Comparison of ENCODE assay signal across 12 cellular contexts in the genomic region with DNA sequence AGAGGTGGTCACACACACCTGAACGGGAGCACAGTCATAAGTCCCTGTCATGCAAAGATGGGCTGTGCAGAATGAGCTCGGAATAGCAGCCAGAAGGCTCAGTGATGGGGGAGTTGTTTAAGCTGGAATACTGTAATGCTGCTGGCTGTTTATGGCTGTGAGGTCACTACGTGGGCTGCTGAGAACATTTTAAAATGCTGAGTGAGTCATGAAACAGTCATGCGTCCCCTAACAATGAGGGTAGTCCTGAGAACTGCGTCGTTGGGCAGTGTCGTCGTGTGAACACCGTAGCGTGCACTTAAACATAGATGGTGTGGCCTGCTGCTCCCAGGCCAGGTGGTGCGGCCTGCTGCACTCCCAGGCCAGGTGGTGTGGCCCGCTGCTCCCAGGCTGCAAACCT. TPM values are rescaled to one million over a fixed set of nuclear protein-coding genes. Genes with fewer than 3 reads are reported as not detected.
A peak's percentile ranks its signal among the peaks of the same experiment; 100 is the strongest.
DNase-seq lines count a peak whose midpoint lies in the region; ATAC-seq and TF ChIP-seq lines count a peak whose summit lies in the region.
"Had no signal": no experiment of that assay in that cellular context is flagged by ENCODE, and none has a peak within 500 bp of the region (broad histone marks: within the 10 kb centered on the region; RNA-seq: fewer than 3 reads in every experiment).

No MANE protein-coding gene starts in this region.

- WGBS in mesendoderm (ENCODE audit: extremely low coverage, insufficient coverage, low lambda C conversion rate) = no CpG with 5 or more reads among the region's 12 CpGs

- DNase-seq in amniotic stem cell (lab: John Stamatoyannopoulos, UW) = peak; percentile 42
- DNase-seq in hepatic stellate cell (ENCODE audit: low spot score) = peak; percentile 70
- no peak for DNase-seq in type B pancreatic cell (ENCODE audit: extremely low spot score, unreplicated experiment)
- DNase-seq in mesendoderm = no peak
- no peak for DNase-seq in GM10248 (ENCODE audit: extremely low spot score)
- DNase-seq: activated naive CD4-positive, alpha-beta T cell treated with anti-CD3 and anti-CD28 coated beads, Interleukin-2, amount 50 U/mL, for 16 hours; Karpas-422; NCI-H446; SJCRH30; stimulated activated CD4-positive, alpha-beta T cell treated with anti-CD3 and anti-CD28 coated beads, Interleukin-4, amount 100 ng/mL, for 1 hour had no signal

- H4K5ac ChIP-seq in mesendoderm (ENCODE audit: low read length) = no peak overlapping the region

- H3K4me2 ChIP-seq in mesendoderm (ENCODE audit: low read length) = no peak overlapping the region

- no peak overlapping the region for H2BK15ac ChIP-seq in mesendoderm (replicated peaks; ENCODE audit: low read depth)

- no peaks in the 10 kb centered on the region for H3K27me3 Mint-ChIP-seq in type B pancreatic cell

- TF ChIP-seq CTCF in HEK293 (tag by site-specific recombination; IDR thresholded peaks at IDR 0.05) (no peak), type B pancreatic cell (conservative IDR thresholded peaks at IDR 0.05) (no peak), GM10248 (IDR thresholded peaks at IDR 0.05; ENCODE audit: control extremely low read depth, extremely low read depth, low read depth, missing control alignments) (no peak)

- no peak overlapping the region for H3K23ac ChIP-seq in mesendoderm (ENCODE audit: low read length)

- no peak overlapping the region for H3K18ac ChIP-seq in mesendoderm (ENCODE audit: low read length)

- H3K79me2 ChIP-seq in mesendoderm (ENCODE audit: control insufficient read depth, insufficient read depth, low read length) = no peaks in the 10 kb centered on the region

- H2BK5ac ChIP-seq in mesendoderm (ENCODE audit: low read length) = no peak overlapping the region

- H3K4me1 Mint-ChIP-seq in type B pancreatic cell (ENCODE audit: unreplicated experiment) = peaks cover 36% of the 10 kb centered on the region

- H3K4me3 Mint-ChIP-seq in type B pancreatic cell = no peak overlapping the region

- peaks cover 0 to 14% of the 10 kb centered on the region in 2 experiments; a peak in 2 of 3 replicates for H3K36me3 ChIP-seq in HEK293 (ENCODE audit: control insufficient read depth in 2 of 2, insufficient read depth in 1 of 2, low read length in 2 of 2)
- H3K36me3 ChIP-seq in mesendoderm (ENCODE audit: control insufficient read depth, insufficient read depth, low read length) = peaks cover 1% of the 10 kb centered on the region

- CTCF ChIA-PET in HEK293 (lab: Yijun Ruan, JAX) (interaction anchor here (0.6 to 1.6 kb wide), 4 partner anchors 10 to 241 kb away, joined by 3 to 8 read pairs (median 4); no protein-coding TSS in a partner anchor), GM10248 (lab: Yijun Ruan, JAX) (interaction anchor here (1.4 kb wide), 1 partner anchor 10 kb away, joined by 4 read pairs; no protein-coding TSS in a partner anchor)

- no peak overlapping the region for H3K4ac ChIP-seq in mesendoderm (ENCODE audit: low read depth, low read length)

- no peaks in the 10 kb centered on the region for H3K27me3 ChIP-seq in mesendoderm (ENCODE audit: insufficient read depth, low read length, poor library complexity)
- H3K27me3 ChIP-seq: SJCRH30 had no signal

- H3K36me3 Mint-ChIP-seq in type B pancreatic cell = peaks cover 8% of the 10 kb centered on the region

- H3K27ac Mint-ChIP-seq in type B pancreatic cell = peak overlapping the region; percentile 27

- peaks cover 12% of the 10 kb centered on the region for H3K79me1 ChIP-seq in mesendoderm (ENCODE audit: low read length)

- H2AK5ac ChIP-seq in mesendoderm (ENCODE audit: low read length) = no peak overlapping the region

- no peak for ATAC-seq in GM21360 (IDR thresholded peaks at IDR 0.05; ENCODE audit: unreplicated experiment)

- no peak overlapping the region for H4K8ac ChIP-seq in mesendoderm (ENCODE audit: low read depth, low read length)

- no peaks in the 10 kb centered on the region for H3K9me3 Mint-ChIP-seq in type B pancreatic cell

- no peak overlapping the region for H2BK120ac ChIP-seq in mesendoderm (ENCODE audit: low read depth, low read length)

- H3K27ac ChIP-seq in HEK293 (ENCODE audit: extremely low read depth, low read depth, low read length) (no peak overlapping the region), mesendoderm (ENCODE audit: low read depth, low read length) (no peak overlapping the region)
- H3K27ac ChIP-seq: SJCRH30 had no signal

- H3K4me1 ChIP-seq in HEK293 (ENCODE audit: control insufficient read depth, insufficient read depth, low read length) = no peaks in the 10 kb centered on the region
- H3K4me1 ChIP-seq in mesendoderm (ENCODE audit: control insufficient read depth, low read depth, low read length) = no peaks in the 10 kb centered on the region

- H3K56ac ChIP-seq in mesendoderm (ENCODE audit: low read length) = no peak overlapping the region

- H3K4me3 ChIP-seq in HEK293 (ENCODE audit: low read depth, low read length) = no peak overlapping the region
- H3K4me3 ChIP-seq in mesendoderm (ENCODE audit: low read length) = no peak overlapping the region
- H3K4me3 ChIP-seq: SJCRH30 had no signal

- no peak overlapping the region for H3K9ac ChIP-seq in mesendoderm (ENCODE audit: low read length)

- no peaks in the 10 kb centered on the region for H3K9me3 ChIP-seq in HEK293 (ENCODE audit: control insufficient read depth, insufficient read depth, low read depth, low read length)
- H3K9me3 ChIP-seq: SJCRH30 had no signal

- POLR2A ChIA-PET in HEK293 (lab: Yijun Ruan, JAX) = no interaction called here
- POLR2A ChIA-PET in GM10248 (lab: Yijun Ruan, JAX) = no interaction called here

TF ChIP-seq in HEK293, 187 proteins besides CTCF, POLR2A, EP300 and RAD21 (continues in another document):
- TF ChIP-seq ZNF2 (tag by site-specific recombination; IDR thresholded peaks at IDR 0.05) (0 out of 2 replicates have a peak, but pooled peaks have one; percentile 11), GLIS1 (tag by site-specific recombination; IDR thresholded peaks at IDR 0.05) (no peak), EGR2 (tag by site-specific recombination; IDR thresholded peaks at IDR 0.05; ENCODE audit: low read depth) (peak; percentile 68), PRDM10 (tag by site-specific recombination; IDR thresholded peaks at IDR 0.05) (peak; percentile 42; the same call in 1 of the 2 replicates), ZNF600 (tag by site-specific recombination; IDR thresholded peaks at IDR 0.05) (peak; percentile 67), SP7 (tag by site-specific recombination; IDR thresholded peaks at IDR 0.05) (peak; percentile 40; the same call in 1 of the 2 replicates)
- TF ChIP-seq, protein P1, sequence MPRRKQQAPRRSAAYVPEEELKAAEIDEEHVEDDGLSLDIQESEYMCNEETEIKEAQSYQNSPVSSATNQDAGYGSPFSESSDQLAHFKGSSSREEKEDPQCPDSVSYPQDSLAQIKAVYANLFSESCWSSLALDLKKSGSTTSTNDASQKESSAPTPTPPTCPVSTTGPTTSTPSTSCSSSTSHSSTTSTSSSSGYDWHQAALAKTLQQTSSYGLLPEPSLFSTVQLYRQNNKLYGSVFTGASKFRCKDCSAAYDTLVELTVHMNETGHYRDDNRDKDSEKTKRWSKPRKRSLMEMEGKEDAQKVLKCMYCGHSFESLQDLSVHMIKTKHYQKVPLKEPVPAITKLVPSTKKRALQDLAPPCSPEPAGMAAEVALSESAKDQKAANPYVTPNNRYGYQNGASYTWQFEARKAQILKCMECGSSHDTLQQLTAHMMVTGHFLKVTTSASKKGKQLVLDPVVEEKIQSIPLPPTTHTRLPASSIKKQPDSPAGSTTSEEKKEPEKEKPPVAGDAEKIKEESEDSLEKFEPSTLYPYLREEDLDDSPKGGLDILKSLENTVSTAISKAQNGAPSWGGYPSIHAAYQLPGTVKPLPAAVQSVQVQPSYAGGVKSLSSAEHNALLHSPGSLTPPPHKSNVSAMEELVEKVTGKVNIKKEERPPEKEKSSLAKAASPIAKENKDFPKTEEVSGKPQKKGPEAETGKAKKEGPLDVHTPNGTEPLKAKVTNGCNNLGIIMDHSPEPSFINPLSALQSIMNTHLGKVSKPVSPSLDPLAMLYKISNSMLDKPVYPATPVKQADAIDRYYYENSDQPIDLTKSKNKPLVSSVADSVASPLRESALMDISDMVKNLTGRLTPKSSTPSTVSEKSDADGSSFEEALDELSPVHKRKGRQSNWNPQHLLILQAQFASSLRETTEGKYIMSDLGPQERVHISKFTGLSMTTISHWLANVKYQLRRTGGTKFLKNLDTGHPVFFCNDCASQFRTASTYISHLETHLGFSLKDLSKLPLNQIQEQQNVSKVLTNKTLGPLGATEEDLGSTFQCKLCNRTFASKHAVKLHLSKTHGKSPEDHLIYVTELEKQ (tag by site-specific recombination; IDR thresholded peaks at IDR 0.05; ENCODE audit: borderline replicate concordance) = no peak

RNA-seq across cellular contexts. Expression of gene TBCD, which starts 39.7 kb away (rescaled TPM):
- total RNA-seq in type B pancreatic cell (ENCODE audit: low replicate concordance) = 65.4 and 104 TPM in 2 replicates
- 43.3 TPM for polyA plus RNA-seq in mesendoderm (2013, experiment 1 of 2)
- polyA plus RNA-seq in mesendoderm (2013, experiment 2 of 2) = 41.0 TPM

RNA-seq across cellular contexts. Expression of gene ZNF750, which starts 48.3 kb away (rescaled TPM):
- 10.3 and 34.7 TPM in 2 replicates for total RNA-seq in type B pancreatic cell (ENCODE audit: low replicate concordance)
- polyA plus RNA-seq in mesendoderm (2013, experiment 1 of 2) = not detected
- polyA plus RNA-seq in mesendoderm (2013, experiment 2 of 2) = 0.01 TPM
- total RNA-seq: SJCRH30 had no signal

RNA-seq across cellular contexts. Expression of gene FN3K, which starts 56.1 kb away (rescaled TPM):
- total RNA-seq in type B pancreatic cell (ENCODE audit: low replicate concordance) = 30.3 and 31.3 TPM in 2 replicates
- polyA plus RNA-seq in mesendoderm (2013, experiment 1 of 2) = 2.5 TPM
- polyA plus RNA-seq in mesendoderm (2013, experiment 2 of 2) = 2.0 TPM

Comparison
In these comparisons a context has a peak if more than half of its experiments do, and no peak if none do; other contexts are left out.
1. DNase-seq: peak in amniotic stem cell (single experiment) and hepatic stellate cell (single experiment); none in type B pancreatic cell (single experiment), mesendoderm (single experiment) and GM10248 (single experiment).